9 cellular contexts compared by ENCODE assay signal in the genomic region with DNA sequence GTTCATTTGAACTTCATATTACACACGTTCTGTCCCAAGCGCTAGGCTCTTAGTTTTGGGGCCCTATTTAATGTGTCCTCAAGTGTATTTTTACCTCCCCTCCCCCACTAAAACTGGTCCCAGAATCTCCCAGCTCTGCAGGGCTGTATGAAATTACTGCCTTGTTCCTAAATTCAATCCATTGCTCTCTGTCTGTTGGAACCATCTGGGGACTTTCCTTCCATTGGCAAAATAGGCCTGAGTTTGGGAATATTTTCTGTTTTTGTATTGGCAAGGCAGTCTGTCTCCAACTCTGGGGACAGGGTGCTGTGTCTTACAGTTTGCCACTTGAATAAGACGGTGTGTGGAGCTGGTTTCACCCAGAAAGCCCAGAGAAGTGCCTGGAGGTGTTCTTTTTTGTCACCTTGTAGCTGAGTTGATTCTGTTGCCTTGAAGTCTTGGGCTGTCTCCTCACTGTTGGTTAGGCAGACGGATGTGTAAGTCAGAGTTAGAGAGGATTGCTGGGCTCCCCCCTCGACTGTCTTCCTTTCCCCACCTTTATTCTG. TPM values are rescaled to one million over a fixed set of nuclear protein-coding genes. Genes with fewer than 3 reads are reported as not detected.
DNase-seq lines count a peak whose midpoint lies in the region; ATAC-seq, FAIRE-seq and TF ChIP-seq lines count a peak whose summit lies in the region.
"Had no signal": no experiment of that assay in that cellular context is flagged by ENCODE, and none has a peak within 500 bp of the region (broad histone marks: within the 10 kb centered on the region; RNA-seq: fewer than 3 reads in every experiment).

No MANE protein-coding gene starts in this region.

- no peak for TF ChIP-seq CTCF in WERI-Rb-1 (IDR thresholded peaks at IDR 0.05; ENCODE audit: low read depth, low read length)
- TF ChIP-seq CTCF in fibroblast of villous mesenchyme (IDR thresholded peaks at IDR 0.05; ENCODE audit: insufficient read depth, low read depth, low read length), result no peak

- no peak for DNase-seq in HAP-1 (ENCODE audit: low spot score in 2 of 2)
- DNase-seq in WERI-Rb-1, result no peak
- DNase-seq in fibroblast of villous mesenchyme (ENCODE audit: low read depth), result no peak
- no peak for DNase-seq in small intestine
- no peak for DNase-seq in GM03348 (ENCODE audit: low spot score)
- DNase-seq in superior temporal gyrus (ENCODE audit: extremely low spot score), result no peak

- WGBS in small intestine, 3 donors, result 29 to 46% (median 31%) methylated on average over 5 of the region's 5 CpGs

- H3K27me3 ChIP-seq in HAP-1 (ENCODE audit: low read depth), result no peaks in the 10 kb centered on the region
- no peaks in the 10 kb centered on the region for H3K27me3 ChIP-seq in WERI-Rb-1 (ENCODE audit: insufficient read depth, low read depth, severe bottlenecking)
- H3K27me3 ChIP-seq in small intestine (ENCODE audit: control insufficient read depth in 2 of 2, insufficient read depth in 2 of 2, low read length in 2 of 2), result no peaks in the 10 kb centered on the region

- peak overlapping the region; percentile 85 for H3K27ac ChIP-seq in WERI-Rb-1
- peak overlapping the region in 1 of 2 donors; percentile 55 for H3K27ac ChIP-seq in small intestine (ENCODE audit: low read depth in 1 of 2, low read length in 1 of 2)

- H3K9me3 ChIP-seq in HAP-1, result no peaks in the 10 kb centered on the region
- H3K9me3 ChIP-seq in WERI-Rb-1 (ENCODE audit: severe bottlenecking), result no peaks in the 10 kb centered on the region
- no peaks in the 10 kb centered on the region for H3K9me3 ChIP-seq in small intestine (ENCODE audit: control insufficient read depth, low read depth)

- peaks cover 31% of the 10 kb centered on the region for H3K36me3 ChIP-seq in HAP-1 (replicated peaks)
- peaks cover 58% of the 10 kb centered on the region for H3K36me3 ChIP-seq in WERI-Rb-1
- H3K36me3 ChIP-seq in small intestine (ENCODE audit: control insufficient read depth in 2 of 2, insufficient read depth in 2 of 2, low read length in 2 of 2), result peaks cover 0 to 4% of the 10 kb centered on the region in 2 donors

- in situ Hi-C loops in HAP-1 (cut with MboI; ENCODE audit: low sequenced_read_pairs), result no loop called here

- no peak for FAIRE-seq in small intestine (lab: Jason Lieb, UNC)

- H3K4me3 ChIP-seq in HAP-1 (peak overlapping the region; percentile 50), WERI-Rb-1 (ENCODE audit: low read depth, low read length) (peak overlapping the region; percentile 78), fibroblast of villous mesenchyme (ENCODE audit: low read depth, low read length) (peak overlapping the region; percentile 62), small intestine (ENCODE audit: low read depth in 1 of 2, low read length in 2 of 2) (peak overlapping the region; percentile 66 to 68)

- H3K4me1 ChIP-seq in HAP-1 (peaks cover 7% of the 10 kb centered on the region; the same call in 1 of the 2 replicates), small intestine (ENCODE audit: control insufficient read depth in 2 of 2, insufficient read depth in 1 of 2, low read depth in 1 of 2, low read length in 1 of 2) (peaks cover 0 to 4% of the 10 kb centered on the region in 2 donors)

- ATAC-seq in GM21786 (IDR thresholded peaks at IDR 0.05; ENCODE audit: unreplicated experiment) (no peak), HG03039 (IDR thresholded peaks at IDR 0.05; ENCODE audit: unreplicated experiment) (no peak)

RNA-seq across cellular contexts. Expression of gene PACS1, which starts 1.3 kb away (rescaled TPM):
- total RNA-seq in fibroblast of villous mesenchyme, result 36.7 and 41.2 TPM in 2 replicates
- 10 to 100 TPM in 1 of 3 donors, 1 to 10 TPM in 2; 4.0 to 13.2 (median 6.8) TPM for polyA plus RNA-seq in small intestine

RNA-seq across cellular contexts. Expression of gene SF3B2, which starts 19.2 kb away (rescaled TPM):
- 130 and 151 TPM in 2 replicates for total RNA-seq in fibroblast of villous mesenchyme
- 100 to 1,000 TPM; 106 to 132 (median 112) TPM for polyA plus RNA-seq in small intestine

RNA-seq across cellular contexts. Expression of gene GAL3ST3, which starts 22.4 kb away (rescaled TPM):
- under 0.01 TPM in 1 of 2 replicates, not detected in the other for total RNA-seq in fibroblast of villous mesenchyme
- polyA plus RNA-seq in small intestine, result under 1 TPM in 1 of 3 donors, not detected in 2; 0.12 TPM
- total RNA-seq: T-helper 1 cell treated with Interleukin-12 subunit alpha and Interleukin-12 subunit beta and Interleukin-4 antibody, amounts not matched to agents 30 ng/mL and 1 ng/mL, for 36 hours had no signal

RNA-seq across cellular contexts. Expression of gene CATSPER1, which starts 45.1 kb away (rescaled TPM):
- total RNA-seq in fibroblast of villous mesenchyme, result under 0.01 and 0.43 TPM in 2 replicates
- polyA plus RNA-seq in small intestine, result under 1 TPM in 1 of 3 donors, not detected in 2; 0.04 TPM
- total RNA-seq: T-helper 1 cell treated with Interleukin-12 subunit alpha and Interleukin-12 subunit beta and Interleukin-4 antibody, amounts not matched to agents 30 ng/mL and 1 ng/mL, for 36 hours had no signal

RNA-seq across cellular contexts. Expression of gene CST6, which starts 59.6 kb away (rescaled TPM):
- total RNA-seq in fibroblast of villous mesenchyme, result under 0.01 TPM in 1 of 2 replicates, not detected in the other
- not detected for polyA plus RNA-seq in small intestine
